12 cellular contexts compared by ENCODE assay signal in the genomic region with DNA sequence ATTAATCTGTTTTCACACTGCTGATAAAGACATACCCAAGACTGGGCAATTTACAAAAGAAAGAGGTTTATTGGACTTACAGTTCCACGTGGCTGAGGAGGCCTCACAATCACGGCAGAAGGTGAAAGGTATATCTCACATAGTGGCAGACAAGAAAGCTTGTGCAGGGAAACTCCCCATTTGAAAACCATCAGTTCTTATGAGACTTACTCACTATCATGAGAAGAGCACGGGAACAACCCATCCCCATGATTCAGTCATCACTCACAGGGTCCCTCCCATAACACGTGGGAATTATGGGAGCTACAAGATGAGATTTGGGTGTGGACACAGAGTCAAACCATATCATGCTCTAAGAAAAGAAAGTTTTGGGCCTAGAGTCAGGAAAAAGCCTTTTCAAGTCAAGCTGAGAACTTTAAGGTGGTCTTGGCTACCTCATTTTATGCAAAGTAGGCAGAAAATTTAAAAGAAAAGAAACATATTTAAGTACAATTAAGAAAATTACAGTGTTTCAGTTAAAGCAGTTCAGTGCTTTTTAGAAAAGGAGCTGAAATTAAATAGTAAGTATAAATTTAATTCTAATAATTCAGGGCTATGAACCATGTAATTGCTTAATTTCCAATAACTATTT. TPM values are rescaled to one million over a fixed set of nuclear protein-coding genes. Genes with fewer than 3 reads are reported as not detected.
DNase-seq lines count a peak whose midpoint lies in the region; ATAC-seq and TF ChIP-seq lines count a peak whose summit lies in the region.
"Had no signal": no experiment of that assay in that cellular context is flagged by ENCODE, and none has a peak within 500 bp of the region (broad histone marks: within the 10 kb centered on the region; RNA-seq: fewer than 3 reads in every experiment).

No MANE protein-coding gene starts in this region.

- H3K9me3 ChIP-seq in gastroesophageal sphincter, result no peaks in the 10 kb centered on the region

- WGBS in gastroesophageal sphincter (ENCODE audit: low coverage in 1 of 2), 2 donors, result 42% methylated on average over 4 of the region's 4 CpGs; no CpG with 5 or more reads in 1 of the 2 donors

- peaks cover 25% of the 10 kb centered on the region for H3K4me1 Mint-ChIP-seq in activated CD4-positive, alpha-beta T cell treated with anti-CD3 and anti-CD28 coated beads, Interleukin-2, amount 10 ng/mL, durations not matched to agents 24 days and 14 days
- peaks cover 26% of the 10 kb centered on the region for H3K4me1 Mint-ChIP-seq in stimulated activated naive CD8-positive, alpha-beta T cell treated with anti-CD3 and anti-CD28 coated beads, Interleukin-15, amount 100 ng/mL, for 72 hours

- TF ChIP-seq CTCF in gastroesophageal sphincter (IDR thresholded peaks at IDR 0.05), result no peak

- intact Hi-C loops in activated CD4-positive, alpha-beta T cell treated with anti-CD3 and anti-CD28 coated beads, Interleukin-2, amount 10 ng/mL, durations not matched to agents 24 days and 14 days (cut with micrococcal nuclease), result loop anchor here (10.0 kb wide), 1 partner anchor 498 kb away; a partner anchor contains a TSS

- H3K27me3 ChIP-seq in gastroesophageal sphincter, result no peaks in the 10 kb centered on the region

- H3K27ac ChIP-seq in gastroesophageal sphincter, result peak overlapping the region in 2 of 4 donors; percentile 76 to 88

- peaks cover 0 to 23% (median 4%) of the 10 kb centered on the region in 3 donors for H3K4me1 ChIP-seq in gastroesophageal sphincter

- DNase-seq in activated CD4-positive, alpha-beta T cell treated with anti-CD3 and anti-CD28 coated beads, Interleukin-2, amount 50 U/mL, for 48 hours, result peak; percentile 10 to 11
- DNase-seq in activated CD4-positive, alpha-beta T cell treated with anti-CD3 and anti-CD28 coated beads, Interleukin-2, amount 10 ng/mL, durations not matched to agents 24 days and 14 days, result no peak
- peak; percentile 97 for DNase-seq in RKO (ENCODE audit: low spot score)
- DNase-seq in fibroblast of gingiva (ENCODE audit: low read depth), result peak; percentile 69
- peak; percentile 96 for DNase-seq in stromal cell of bone marrow (ENCODE audit: low read depth)
- no peak for DNase-seq in stimulated activated naive CD8-positive, alpha-beta T cell treated with anti-CD3 and anti-CD28 coated beads, Interleukin-15, amount 100 ng/mL, for 72 hours
- no peak for DNase-seq in NCI-H2171 (lab: John Stamatoyannopoulos, UW)
- DNase-seq: activated CD8-positive, alpha-beta T cell treated with anti-CD3 and anti-CD28 coated beads for 36 hours; CD4-positive, CD25-positive, alpha-beta regulatory T cell; left ventricle myocardium superior; NCI-H446 treated with DMSO at 0.1 percent for 48 hours had no signal

- TF ChIP-seq POLR2A in gastroesophageal sphincter (IDR thresholded peaks at IDR 0.05), result no peak

- TF ChIP-seq EP300 in gastroesophageal sphincter (IDR thresholded peaks at IDR 0.05), result no peak

- H3K4me3 ChIP-seq in gastroesophageal sphincter, result no peak overlapping the region

- no peak overlapping the region for H3K4me3 Mint-ChIP-seq in activated CD4-positive, alpha-beta T cell treated with anti-CD3 and anti-CD28 coated beads, Interleukin-2, amount 10 ng/mL, durations not matched to agents 24 days and 14 days
- H3K4me3 Mint-ChIP-seq in stimulated activated naive CD8-positive, alpha-beta T cell treated with anti-CD3 and anti-CD28 coated beads, Interleukin-15, amount 100 ng/mL, for 72 hours, result no peak overlapping the region

- no peak for ATAC-seq in stimulated activated naive CD8-positive, alpha-beta T cell treated with anti-CD3 and anti-CD28 coated beads, Interleukin-15, amount 100 ng/mL, for 72 hours
- no peak for ATAC-seq in gastroesophageal sphincter
- ATAC-seq: activated CD8-positive, alpha-beta T cell treated with anti-CD3 and anti-CD28 coated beads for 36 hours; left ventricle myocardium superior had no signal

- no peaks in the 10 kb centered on the region for H3K36me3 Mint-ChIP-seq in activated CD4-positive, alpha-beta T cell treated with anti-CD3 and anti-CD28 coated beads, Interleukin-2, amount 10 ng/mL, durations not matched to agents 24 days and 14 days (ENCODE audit: low read depth)
- H3K36me3 Mint-ChIP-seq: CD4-positive, CD25-positive, alpha-beta regulatory T cell had no signal

- H3K27ac Mint-ChIP-seq in activated CD4-positive, alpha-beta T cell treated with anti-CD3 and anti-CD28 coated beads, Interleukin-2, amount 10 ng/mL, durations not matched to agents 24 days and 14 days, result no peak overlapping the region
- no peak overlapping the region for H3K27ac Mint-ChIP-seq in stimulated activated naive CD8-positive, alpha-beta T cell treated with anti-CD3 and anti-CD28 coated beads, Interleukin-15, amount 100 ng/mL, for 72 hours
- H3K27ac Mint-ChIP-seq: activated CD8-positive, alpha-beta T cell treated with anti-CD3 and anti-CD28 coated beads for 36 hours; CD4-positive, CD25-positive, alpha-beta regulatory T cell had no signal

- H3K36me3 ChIP-seq in gastroesophageal sphincter, result no peaks in the 10 kb centered on the region

- H3K27me3 Mint-ChIP-seq in activated CD4-positive, alpha-beta T cell treated with anti-CD3 and anti-CD28 coated beads, Interleukin-2, amount 10 ng/mL, durations not matched to agents 24 days and 14 days, result peaks cover 25% of the 10 kb centered on the region
- peaks cover 65% of the 10 kb centered on the region for H3K27me3 Mint-ChIP-seq in stimulated activated naive CD8-positive, alpha-beta T cell treated with anti-CD3 and anti-CD28 coated beads, Interleukin-15, amount 100 ng/mL, for 72 hours

- H3K9me3 Mint-ChIP-seq in activated CD4-positive, alpha-beta T cell treated with anti-CD3 and anti-CD28 coated beads, Interleukin-2, amount 10 ng/mL, durations not matched to agents 24 days and 14 days, result no peaks in the 10 kb centered on the region
- H3K9me3 Mint-ChIP-seq in stimulated activated naive CD8-positive, alpha-beta T cell treated with anti-CD3 and anti-CD28 coated beads, Interleukin-15, amount 100 ng/mL, for 72 hours, result no peaks in the 10 kb centered on the region
- H3K9me3 Mint-ChIP-seq: activated CD8-positive, alpha-beta T cell treated with anti-CD3 and anti-CD28 coated beads for 36 hours had no signal

RNA-seq across cellular contexts. Expression of a gene that starts 24.9 kb away (rescaled TPM):
- not detected in 2 replicates for total RNA-seq in activated CD4-positive, alpha-beta T cell treated with anti-CD3 and anti-CD28 coated beads, Interleukin-2, amount 10 ng/mL, durations not matched to agents 24 days and 14 days
- under 1 TPM in 2 of 4 donors, not detected in 2; 0.27 to 0.79 TPM for total RNA-seq in gastroesophageal sphincter
- total RNA-seq: activated CD8-positive, alpha-beta T cell treated with anti-CD3 and anti-CD28 coated beads for 36 hours; CD4-positive, CD25-positive, alpha-beta regulatory T cell had no signal

Comparison
In these comparisons a context has a peak if more than half of its experiments do, and no peak if none do; other contexts are left out.
1. DNase-seq: peak in activated CD4-positive, alpha-beta T cell treated with anti-CD3 and anti-CD28 coated beads, Interleukin-2, amount 50 U/mL, for 48 hours (2 of 2), RKO (single experiment), fibroblast of gingiva (single experiment) and stromal cell of bone marrow (single experiment); none in activated CD4-positive, alpha-beta T cell treated with anti-CD3 and anti-CD28 coated beads, Interleukin-2, amount 10 ng/mL, durations not matched to agents 24 days and 14 days (single experiment), stimulated activated naive CD8-positive, alpha-beta T cell treated with anti-CD3 and anti-CD28 coated beads, Interleukin-15, amount 100 ng/mL, for 72 hours (0 of 2) and NCI-H2171 (single experiment).